In the genomic region with DNA sequence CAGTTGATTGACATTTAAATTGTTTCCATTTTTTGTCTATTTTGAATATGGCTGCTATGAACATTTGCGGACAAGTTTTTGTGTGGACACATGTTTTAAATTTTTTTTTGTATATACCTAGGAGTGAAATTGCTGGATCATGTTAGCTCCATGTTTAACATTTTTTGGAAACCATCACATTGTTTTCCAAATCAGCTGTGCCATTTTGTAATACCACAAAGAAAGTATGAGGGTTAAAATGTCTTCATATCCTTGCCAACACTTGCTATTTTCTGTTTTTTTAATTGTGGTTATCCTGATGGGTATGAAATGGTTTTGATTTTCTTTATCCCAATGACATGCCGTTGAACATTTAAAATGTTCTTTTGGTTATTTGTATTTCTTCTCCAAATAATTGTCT, we compare ENCODE assay signal across 42 cellular contexts. TPM values are rescaled to one million over a fixed set of nuclear protein-coding genes. Genes with fewer than 3 reads are reported as not detected.
"Had no signal": no experiment of that assay in that cellular context is flagged by ENCODE, and none has a peak within 500 bp of the region (broad histone marks: within the 10 kb centered on the region; RNA-seq: fewer than 3 reads in every experiment).

No MANE protein-coding gene starts in this region.

- H3K27me3 Mint-ChIP-seq: activated T-helper 17 cell treated with anti-CD3 and anti-CD28 coated beads, Interleukin-2, amount 50 U/mL, for 72 hours had no signal

- H3K9me3 ChIP-seq: adrenal gland, ascending aorta, body of pancreas, breast epithelium had no signal

- H3K27ac Mint-ChIP-seq: activated naive CD4-positive, alpha-beta T cell treated with anti-CD3 and anti-CD28 coated beads for 36 hours; activated naive CD4-positive, alpha-beta T cell treated with anti-CD3 and anti-CD28 coated beads, Interleukin-2, amount 10 ng/mL, durations not matched to agents 7 days and 5 days; activated naive CD4-positive, alpha-beta T cell treated with anti-CD3 and anti-CD28 coated beads, Interleukin-2, amount 50 U/mL, for 24 hours; activated naive CD4-positive, alpha-beta T cell treated with anti-CD3 and anti-CD28 coated beads, Interleukin-2, amount 50 U/mL, for 72 hours; activated naive CD8-positive, alpha-beta T cell; activated naive CD8-positive, alpha-beta T cell treated with anti-CD3 and anti-CD28 coated beads for 36 hours; activated naive CD8-positive, alpha-beta T cell treated with anti-CD3 and anti-CD28 coated beads, Interleukin-2, amount 10 ng/mL, durations not matched to agents 7 days and 5 days; activated naive CD8-positive, alpha-beta T cell treated with anti-CD3 and anti-CD28 coated beads, Interleukin-2, amount 50 U/mL, for 24 hours; activated T-cell treated with anti-CD3 and anti-CD28 coated beads, Interleukin-2, amount 50 U/mL, for 24 hours; activated T-cell treated with anti-CD3 and anti-CD28 coated beads, Interleukin-2, amount 50 U/mL, for 72 hours; activated T-helper 1 cell treated with anti-CD3 and anti-CD28 coated beads, Interleukin-12 subunit alpha, Interleukin-12 subunit beta, Interleukin-2, Interleukin-4 antibody, amounts not matched to agents 30 ng/mL and 10 ng/mL and 1 ng/mL, durations not matched to agents 14 hours and 24 hours and 36 hours; activated T-helper 17 cell treated with anti-CD3 and anti-CD28 coated beads, Interleukin-2, amount 50 U/mL, for 72 hours; activated T-helper 2 cell treated with anti-CD3 and anti-CD28 coated beads, Interferon-gamma antibody, Interleukin-2, Interleukin-4, amounts not matched to agents 10 μg/mL and 5 μg/mL and 100 μg/mL, durations not matched to agents 14 hours and 24 hours and 36 hours; brain had no signal

- FAIRE-seq: bronchial epithelial cell had no signal

- H3K9me3 Mint-ChIP-seq: activated naive CD4-positive, alpha-beta T cell treated with anti-CD3 and anti-CD28 coated beads for 36 hours; activated naive CD4-positive, alpha-beta T cell treated with anti-CD3 and anti-CD28 coated beads, Interleukin-2, amount 10 ng/mL, durations not matched to agents 7 days and 5 days; activated naive CD4-positive, alpha-beta T cell treated with anti-CD3 and anti-CD28 coated beads, Interleukin-2, amount 50 U/mL, for 24 hours; activated naive CD4-positive, alpha-beta T cell treated with anti-CD3 and anti-CD28 coated beads, Interleukin-2, amount 50 U/mL, for 72 hours; activated naive CD8-positive, alpha-beta T cell treated with anti-CD3 and anti-CD28 coated beads for 36 hours; activated naive CD8-positive, alpha-beta T cell treated with anti-CD3 and anti-CD28 coated beads, Interleukin-2, amount 10 ng/mL, durations not matched to agents 7 days and 5 days; activated naive CD8-positive, alpha-beta T cell treated with anti-CD3 and anti-CD28 coated beads, Interleukin-2, amount 50 U/mL, for 24 hours; activated T-cell treated with anti-CD3 and anti-CD28 coated beads, Interleukin-2, amount 50 U/mL, for 24 hours; activated T-cell treated with anti-CD3 and anti-CD28 coated beads, Interleukin-2, amount 50 U/mL, for 4 hours; activated T-cell treated with anti-CD3 and anti-CD28 coated beads, Interleukin-2, amount 50 U/mL, for 72 hours; activated T-helper 1 cell treated with anti-CD3 and anti-CD28 coated beads, Interleukin-12 subunit alpha, Interleukin-12 subunit beta, Interleukin-2, Interleukin-4 antibody, amounts not matched to agents 30 ng/mL and 10 ng/mL and 1 ng/mL, durations not matched to agents 14 hours and 24 hours and 36 hours; activated T-helper 17 cell treated with anti-CD3 and anti-CD28 coated beads, Interleukin-2, amount 50 U/mL, for 72 hours; activated T-helper 2 cell treated with anti-CD3 and anti-CD28 coated beads, Interferon-gamma antibody, Interleukin-2, Interleukin-4, amounts not matched to agents 10 μg/mL and 5 μg/mL and 100 μg/mL, durations not matched to agents 14 hours and 24 hours and 36 hours; brain; central memory CD8-positive, alpha-beta T cell had no signal

- H3K36me3 Mint-ChIP-seq: activated naive CD4-positive, alpha-beta T cell treated with anti-CD3 and anti-CD28 coated beads, Interleukin-2, amount 10 ng/mL, durations not matched to agents 7 days and 5 days; activated naive CD4-positive, alpha-beta T cell treated with anti-CD3 and anti-CD28 coated beads, Interleukin-2, amount 50 U/mL, for 24 hours; activated naive CD4-positive, alpha-beta T cell treated with anti-CD3 and anti-CD28 coated beads, Interleukin-2, amount 50 U/mL, for 72 hours; activated naive CD8-positive, alpha-beta T cell; activated naive CD8-positive, alpha-beta T cell treated with anti-CD3 and anti-CD28 coated beads for 36 hours; activated naive CD8-positive, alpha-beta T cell treated with anti-CD3 and anti-CD28 coated beads, Interleukin-2, amount 10 ng/mL, durations not matched to agents 7 days and 5 days; brain had no signal

- H3K27me3 ChIP-seq: adrenal gland, ascending aorta, body of pancreas, brain microvascular endothelial cell, cardiac muscle cell had no signal

- DNase-seq: activated effector memory CD4-positive, alpha-beta T cell treated with anti-CD3 and anti-CD28 coated beads, Interleukin-2, amount 50 U/mL, for 16 hours; activated effector memory CD4-positive, alpha-beta T cell treated with Interleukin-2 at 50 U/mL for 16 hours; activated gamma-delta T cell; activated gamma-delta T cell treated with Interleukin-2 at 50 U/mL for 16 hours; activated naive CD4-positive, alpha-beta T cell; activated naive CD4-positive, alpha-beta T cell treated with anti-CD3 and anti-CD28 coated beads for 36 hours; activated naive CD4-positive, alpha-beta T cell treated with anti-CD3 and anti-CD28 coated beads, Interleukin-2, amount 10 ng/mL, durations not matched to agents 7 days and 5 days; activated naive CD4-positive, alpha-beta T cell treated with anti-CD3 and anti-CD28 coated beads, Interleukin-2, amount 50 U/mL, for 16 hours; activated naive CD4-positive, alpha-beta T cell treated with Interleukin-2 at 50 U/mL for 16 hours; activated naive CD8-positive, alpha-beta T cell treated with anti-CD3 and anti-CD28 coated beads for 36 hours; activated naive CD8-positive, alpha-beta T cell treated with anti-CD3 and anti-CD28 coated beads, Interleukin-2, amount 10 ng/mL, durations not matched to agents 7 days and 5 days; activated naive CD8-positive, alpha-beta T cell treated with anti-CD3 and anti-CD28 coated beads, Interleukin-2, amount 50 U/mL, for 24 hours; activated T-cell treated with anti-CD3 and anti-CD28 coated beads, Interleukin-2, amount 50 U/mL, for 1 hour; activated T-cell treated with anti-CD3 and anti-CD28 coated beads, Interleukin-2, amount 50 U/mL, for 24 hours; activated T-cell treated with anti-CD3 and anti-CD28 coated beads, Interleukin-2, amount 50 U/mL, for 4 hours; activated T-cell treated with anti-CD3 and anti-CD28 coated beads, Interleukin-2, amount 50 U/mL, for 48 hours; activated T-cell treated with anti-CD3 and anti-CD28 coated beads, Interleukin-2, amount 50 U/mL, for 72 hours; adrenal gland; amniotic stem cell; amygdala; anterior cingulate cortex; aorta; body of pancreas; brain microvascular endothelial cell; caudate nucleus; central memory CD4-positive, alpha-beta T cell; cerebellar nuclear complex had no signal

- H3K4me3 Mint-ChIP-seq: activated naive CD4-positive, alpha-beta T cell treated with anti-CD3 and anti-CD28 coated beads for 36 hours; activated naive CD4-positive, alpha-beta T cell treated with anti-CD3 and anti-CD28 coated beads, Interleukin-2, amount 10 ng/mL, durations not matched to agents 7 days and 5 days; activated naive CD4-positive, alpha-beta T cell treated with anti-CD3 and anti-CD28 coated beads, Interleukin-2, amount 50 U/mL, for 24 hours; activated naive CD8-positive, alpha-beta T cell; activated naive CD8-positive, alpha-beta T cell treated with anti-CD3 and anti-CD28 coated beads for 36 hours; activated naive CD8-positive, alpha-beta T cell treated with anti-CD3 and anti-CD28 coated beads, Interleukin-2, amount 10 ng/mL, durations not matched to agents 7 days and 5 days; activated naive CD8-positive, alpha-beta T cell treated with anti-CD3 and anti-CD28 coated beads, Interleukin-2, amount 50 U/mL, for 24 hours; activated T-cell treated with anti-CD3 and anti-CD28 coated beads, Interleukin-2, amount 50 U/mL, for 24 hours; activated T-cell treated with anti-CD3 and anti-CD28 coated beads, Interleukin-2, amount 50 U/mL, for 4 hours; activated T-cell treated with anti-CD3 and anti-CD28 coated beads, Interleukin-2, amount 50 U/mL, for 72 hours; activated T-helper 1 cell treated with anti-CD3 and anti-CD28 coated beads, Interleukin-12 subunit alpha, Interleukin-12 subunit beta, Interleukin-2, Interleukin-4 antibody, amounts not matched to agents 30 ng/mL and 10 ng/mL and 1 ng/mL, durations not matched to agents 14 hours and 24 hours and 36 hours; activated T-helper 17 cell treated with anti-CD3 and anti-CD28 coated beads, Interleukin-2, amount 50 U/mL, for 72 hours; brain; central memory CD8-positive, alpha-beta T cell had no signal

- H3K4me1 ChIP-seq: adrenal gland, ascending aorta, body of pancreas, breast epithelium had no signal

- H3K4me1 Mint-ChIP-seq: activated naive CD8-positive, alpha-beta T cell treated with anti-CD3 and anti-CD28 coated beads, Interleukin-2, amount 50 U/mL, for 24 hours; activated T-helper 17 cell treated with anti-CD3 and anti-CD28 coated beads, Interleukin-2, amount 50 U/mL, for 72 hours; central memory CD8-positive, alpha-beta T cell had no signal

- H3K4me3 ChIP-seq: adrenal gland, ascending aorta, body of pancreas, breast epithelium, cardiac muscle cell had no signal

- ATAC-seq: activated naive CD4-positive, alpha-beta T cell treated with anti-CD3 and anti-CD28 coated beads, Interleukin-2, amount 50 U/mL, for 72 hours; activated naive CD8-positive, alpha-beta T cell treated with anti-CD3 and anti-CD28 coated beads, Interleukin-2, amount 50 U/mL, for 24 hours; activated T-cell treated with anti-CD3 and anti-CD28 coated beads, Interleukin-2, amount 50 U/mL, for 4 hours; activated T-cell treated with anti-CD3 and anti-CD28 coated beads, Interleukin-2, amount 50 U/mL, for 72 hours; activated T-helper 17 cell treated with anti-CD3 and anti-CD28 coated beads, Interleukin-2, amount 50 U/mL, for 72 hours; body of pancreas had no signal

- H3K36me3 ChIP-seq: adrenal gland, ascending aorta, brain microvascular endothelial cell, breast epithelium, cardiac muscle cell had no signal

- H3K27ac ChIP-seq: adrenal gland, ascending aorta, body of pancreas, brain microvascular endothelial cell, breast epithelium, cardiac muscle cell had no signal

RNA-seq across cellular contexts. Expression of a gene that starts 52.1 kb away (rescaled TPM):
- total RNA-seq: activated naive CD4-positive, alpha-beta T cell treated with anti-CD3 and anti-CD28 coated beads for 36 hours; activated naive CD4-positive, alpha-beta T cell treated with anti-CD3 and anti-CD28 coated beads, Interleukin-2, amount 50 U/mL, for 72 hours; activated naive CD8-positive, alpha-beta T cell treated with anti-CD3 and anti-CD28 coated beads for 36 hours; activated naive CD8-positive, alpha-beta T cell treated with anti-CD3 and anti-CD28 coated beads, Interleukin-2, amount 10 ng/mL, durations not matched to agents 7 days and 5 days; activated T-cell treated with anti-CD3 and anti-CD28 coated beads, Interleukin-2, amount 50 U/mL, for 4 hours; activated T-cell treated with anti-CD3 and anti-CD28 coated beads, Interleukin-2, amount 50 U/mL, for 72 hours; activated T-helper 1 cell treated with anti-CD3 and anti-CD28 coated beads, Interleukin-12 subunit alpha, Interleukin-12 subunit beta, Interleukin-2, Interleukin-4 antibody, amounts not matched to agents 30 ng/mL and 10 ng/mL and 1 ng/mL, durations not matched to agents 14 hours and 24 hours and 36 hours; activated T-helper 17 cell treated with anti-CD3 and anti-CD28 coated beads, Interleukin-2, amount 50 U/mL, for 72 hours; activated T-helper 2 cell treated with anti-CD3 and anti-CD28 coated beads, Interferon-gamma antibody, Interleukin-2, Interleukin-4, amounts not matched to agents 10 μg/mL and 5 μg/mL and 100 μg/mL, durations not matched to agents 14 hours and 24 hours and 36 hours; aorta; body of pancreas; breast epithelium; bronchial epithelial cell; cardiac muscle cell; cardiac septum; cerebellum; chondrocyte had no signal
- polyA plus RNA-seq: cardiac muscle cell had no signal
